In genomic region chr1:148402152-148403084, GRCh38 we compare ENCODE assay signal across 8 cellular contexts.
DNase-seq lines count a peak whose midpoint lies in the region; ATAC-seq and TF ChIP-seq lines count a peak whose summit lies in the region.
"Not testable (repeated sequence)": the region's sequence is repeated elsewhere in the genome, so short reads cannot be mapped to it uniquely, and the experiment has no call there.

No MANE protein-coding gene starts in this region.

- H3K27ac ChIP-seq in CD4-positive, alpha-beta T cell (ENCODE audit: low read depth, low read length), result peak overlapping the region; percentile 91
- H3K27ac ChIP-seq in mesenchymal stem cell (ENCODE audit: low read length, poor library complexity, severe bottlenecking), result peak overlapping the region; percentile 49

- H2AFZ ChIP-seq in mesenchymal stem cell (ENCODE audit: low read depth, low read length), result not testable (repeated sequence)

- H3K4ac ChIP-seq in mesenchymal stem cell (ENCODE audit: low read depth in 1 of 2, low read length in 2 of 2), result peak overlapping the region; percentile 2 to 89

- H2BK5ac ChIP-seq in mesenchymal stem cell (ENCODE audit: low read depth, low read length, poor library complexity, severe bottlenecking), result not testable (repeated sequence)

- peak overlapping the region; percentile 63 to 83 for H3K4me3 ChIP-seq in mesenchymal stem cell (ENCODE audit: insufficient read depth in 1 of 2, low read depth in 1 of 2, low read length in 2 of 2)

- peak overlapping the region; percentile 92 for H3K9ac ChIP-seq in mesenchymal stem cell (ENCODE audit: low read length)

- H3K4me1 ChIP-seq in mesenchymal stem cell (ENCODE audit: control insufficient read depth, insufficient read depth, low read depth, low read length), result not testable (repeated sequence)

- not testable (repeated sequence) for H2AK5ac ChIP-seq in mesenchymal stem cell (ENCODE audit: low read length, severe bottlenecking)

- not testable (repeated sequence) for H2BK120ac ChIP-seq in mesenchymal stem cell (ENCODE audit: low read depth, low read length)

- peak; percentile 70 to 85 (median 82) for DNase-seq in CD4-positive, alpha-beta T cell
- peak; percentile 96 for DNase-seq in OCI-M1 (lab: John Stamatoyannopoulos, UW)
- DNase-seq in activated T-cell treated with anti-CD3 and anti-CD28 coated beads for 1 hour (ENCODE audit: low read depth), result peak; percentile 76
- peak; percentile 61 for DNase-seq in endothelial cell (ENCODE audit: low spot score)
- DNase-seq in mesenchymal stem cell, result peak; percentile 88
- DNase-seq in stimulated activated CD4-positive, alpha-beta T cell treated with anti-CD3 and anti-CD28 coated beads, Interleukin-4, amount 100 ng/mL, for 4 hours, result peak; percentile 75 to 86

- peak overlapping the region; percentile 92 for H3K27ac Mint-ChIP-seq in CD4-positive, alpha-beta T cell
- H3K27ac Mint-ChIP-seq in endothelial cell (ENCODE audit: unreplicated experiment), result peak overlapping the region; percentile 97

- not testable (repeated sequence) for H3K9me3 Mint-ChIP-seq in CD4-positive, alpha-beta T cell; endothelial cell (ENCODE audit: unreplicated experiment)

- POLR2A ChIA-PET in CD4-positive, alpha-beta T cell (lab: Charles Lee), result interaction anchor here (0.7 to 2.4 kb wide), 6 partner anchors 10 to 30 kb away, joined by 3 to 22 read pairs (median 4); no protein-coding TSS in a partner anchor

- peak overlapping the region in 1 of 2 experiments; percentile 98 for H3K18ac ChIP-seq in mesenchymal stem cell (ENCODE audit: low read depth in 1 of 2, low read length in 2 of 2)

- peak; percentile 84 for ATAC-seq in CD4-positive, alpha-beta T cell (ENCODE audit: poor library complexity)
- ATAC-seq in GM19452 (IDR thresholded peaks at IDR 0.05; ENCODE audit: unreplicated experiment) (peak; percentile 93), HG03469 (IDR thresholded peaks at IDR 0.05; ENCODE audit: unreplicated experiment) (peak; percentile 75)

- peak overlapping the region in 1 of 2 experiments; percentile 88 for H3K14ac ChIP-seq in mesenchymal stem cell (ENCODE audit: low read length in 2 of 2)

- not testable (repeated sequence) for H3K79me1 ChIP-seq in mesenchymal stem cell (replicated peaks; ENCODE audit: low read length, poor library complexity, severe bottlenecking)

- peak overlapping the region; percentile 98 for H3K4me3 Mint-ChIP-seq in CD4-positive, alpha-beta T cell
- H3K4me3 Mint-ChIP-seq in endothelial cell (ENCODE audit: unreplicated experiment), result peak overlapping the region; percentile 96

- peak overlapping the region; percentile 77 for H4K8ac ChIP-seq in mesenchymal stem cell (ENCODE audit: low read length)

- WGBS in mesenchymal stem cell, result under 1% methylated on average over 38 of the region's 45 CpGs

- CTCF ChIA-PET in CD4-positive, alpha-beta T cell (lab: Charles Lee), result not testable (repeated sequence)

- peaks cover 17% of the 10 kb centered on the region for H3K36me3 Mint-ChIP-seq in CD4-positive, alpha-beta T cell (ENCODE audit: low read depth)
- not testable (repeated sequence) for H3K36me3 Mint-ChIP-seq in endothelial cell (ENCODE audit: low read depth, unreplicated experiment)

- not testable (repeated sequence) for H3K36me3 ChIP-seq in mesenchymal stem cell (ENCODE audit: control insufficient read depth in 1 of 2, insufficient read depth in 2 of 2, low read depth in 1 of 2, low read length in 2 of 2)

- not testable (repeated sequence) for H2BK12ac ChIP-seq in mesenchymal stem cell (ENCODE audit: low read length in 2 of 2)

- TF ChIP-seq CTCF in CD4-positive, alpha-beta T cell (IDR thresholded peaks at IDR 0.05); endothelial cell (IDR thresholded peaks at IDR 0.05; ENCODE audit: unreplicated experiment): not testable (repeated sequence)

- intact Hi-C loops in CD4-positive, alpha-beta T cell (cut with DNase I, micrococcal nuclease), result loop anchor here in 1 of 2 experiments (2.0 kb wide), 2 partner anchors 14 to 32 kb away; no protein-coding TSS in a partner anchor

- H3K9me3 ChIP-seq in CD4-positive, alpha-beta T cell (ENCODE audit: control insufficient read depth, low read length); mesenchymal stem cell (ENCODE audit: control insufficient read depth, low read length): not testable (repeated sequence)

- H3K4me1 Mint-ChIP-seq in CD4-positive, alpha-beta T cell (ENCODE audit: low read depth), result peaks cover 28% of the 10 kb centered on the region
- not testable (repeated sequence) for H3K4me1 Mint-ChIP-seq in endothelial cell (ENCODE audit: unreplicated experiment)

- H4K91ac ChIP-seq in mesenchymal stem cell (ENCODE audit: low read length), result not testable (repeated sequence)

- H3K27me3 ChIP-seq in CD4-positive, alpha-beta T cell (ENCODE audit: control insufficient read depth, insufficient read depth, low read length); mesenchymal stem cell (ENCODE audit: control insufficient read depth in 1 of 2, insufficient read depth in 1 of 2, low read length in 2 of 2): not testable (repeated sequence)

- H3K27me3 Mint-ChIP-seq in CD4-positive, alpha-beta T cell; endothelial cell (ENCODE audit: unreplicated experiment): not testable (repeated sequence)

- H3K23ac ChIP-seq in mesenchymal stem cell (ENCODE audit: low read length in 2 of 2), result not testable (repeated sequence)

- H2BK15ac ChIP-seq in mesenchymal stem cell (ENCODE audit: low read depth, poor library complexity, severe bottlenecking), result not testable (repeated sequence)

- H3K4me2 ChIP-seq in mesenchymal stem cell (ENCODE audit: low read length, poor library complexity, severe bottlenecking), result peak overlapping the region; percentile 93

Comparison
In these comparisons a context has a peak if more than half of its experiments do, and no peak if none do; other contexts are left out.
1. Peak in every context shown above with its lines: DNase-seq, ATAC-seq, H3K4me3 ChIP-seq and H3K27ac ChIP-seq.